ENCODE assay signal across 22 cellular contexts in genomic region chr5:114308017-114308416, GRCh38. TPM values are rescaled to one million over a fixed set of nuclear protein-coding genes. Genes with fewer than 3 reads are reported as not detected.
"Had no signal": no experiment of that assay in that cellular context is flagged by ENCODE, and none has a peak within 500 bp of the region (broad histone marks: within the 10 kb centered on the region; RNA-seq: fewer than 3 reads in every experiment).

No MANE protein-coding gene starts in this region.

- H3K36me3 Mint-ChIP-seq: activated naive CD8-positive, alpha-beta T cell treated with anti-CD3 and anti-CD28 coated beads, Interleukin-2, amount 10 ng/mL, durations not matched to agents 7 days and 5 days; natural killer cell treated with Interleukin-12 subunit alpha and Interleukin-12 subunit beta and Interleukin-15 and Interleukin-18, amount 100 ng/mL, for 72 hours had no signal

- H3K27me3 ChIP-seq: breast epithelium, heart left ventricle, pancreas, thyroid gland had no signal

- H3K4me1 ChIP-seq: breast epithelium, pancreas, psoas muscle, thyroid gland had no signal

- DNase-seq: activated CD4-positive, alpha-beta T cell treated with anti-CD3 and anti-CD28 coated beads for 4 hours; activated CD4-positive, alpha-beta T cell treated with anti-CD3 and anti-CD28 coated beads, Interleukin-2, amount 50 U/mL, for 48 hours; activated CD4-positive, CD25-positive, alpha-beta regulatory T cell; activated effector memory CD4-positive, alpha-beta T cell treated with Interleukin-2 at 50 U/mL for 16 hours; activated naive CD4-positive, alpha-beta T cell treated with anti-CD3 and anti-CD28 coated beads for 36 hours; activated naive CD8-positive, alpha-beta T cell treated with anti-CD3 and anti-CD28 coated beads, Interleukin-2, amount 10 ng/mL, durations not matched to agents 7 days and 5 days; activated T-cell treated with anti-CD3 and anti-CD28 coated beads, Interleukin-2, amount 50 U/mL, for 72 hours; amniotic stem cell; heart left ventricle; pancreas; psoas muscle; right cardiac atrium; stimulated activated CD4-positive, alpha-beta T cell treated with anti-CD3 and anti-CD28 coated beads, Interleukin-4, amount 100 ng/mL, for 4 hours; stimulated activated naive CD8-positive, alpha-beta T cell treated with anti-CD3 and anti-CD28 coated beads, Interleukin-15, Interleukin-2, amounts not matched to agents 100 U/mL and 50 U/mL, for 24 hours; substantia nigra; T1000; thyroid gland had no signal

- H3K4me3 Mint-ChIP-seq: activated naive CD4-positive, alpha-beta T cell treated with anti-CD3 and anti-CD28 coated beads for 36 hours; activated naive CD8-positive, alpha-beta T cell treated with anti-CD3 and anti-CD28 coated beads, Interleukin-2, amount 10 ng/mL, durations not matched to agents 7 days and 5 days; activated T-cell treated with anti-CD3 and anti-CD28 coated beads, Interleukin-2, amount 50 U/mL, for 72 hours; central memory CD8-positive, alpha-beta T cell; natural killer cell treated with Interleukin-12 subunit alpha and Interleukin-12 subunit beta and Interleukin-15 and Interleukin-18, amount 100 ng/mL, for 72 hours; T-helper 1 cell treated with Interleukin-12 subunit alpha and Interleukin-12 subunit beta and Interleukin-4 antibody, amounts not matched to agents 30 μg/mL and 1 μg/mL, for 36 hours had no signal

- H3K27ac ChIP-seq: breast epithelium, epithelial cell of prostate, heart left ventricle, pancreas, psoas muscle, thyroid gland had no signal

- H3K9me3 ChIP-seq: breast epithelium, heart left ventricle, pancreas, psoas muscle, thyroid gland had no signal

- H3K4me3 ChIP-seq: breast epithelium, heart left ventricle, pancreas, psoas muscle, thyroid gland had no signal

- H3K27me3 Mint-ChIP-seq: activated naive CD8-positive, alpha-beta T cell treated with anti-CD3 and anti-CD28 coated beads, Interleukin-2, amount 10 ng/mL, durations not matched to agents 7 days and 5 days; central memory CD8-positive, alpha-beta T cell; natural killer cell treated with Interleukin-12 subunit alpha and Interleukin-12 subunit beta and Interleukin-15 and Interleukin-18, amount 100 ng/mL, for 72 hours had no signal

- H3K36me3 ChIP-seq: breast epithelium, heart left ventricle, pancreas, thyroid gland had no signal

- H3K27ac Mint-ChIP-seq: activated naive CD4-positive, alpha-beta T cell treated with anti-CD3 and anti-CD28 coated beads for 36 hours; activated naive CD8-positive, alpha-beta T cell treated with anti-CD3 and anti-CD28 coated beads, Interleukin-2, amount 10 ng/mL, durations not matched to agents 7 days and 5 days; activated T-cell treated with anti-CD3 and anti-CD28 coated beads, Interleukin-2, amount 50 U/mL, for 72 hours; natural killer cell treated with Interleukin-12 subunit alpha and Interleukin-12 subunit beta and Interleukin-15 and Interleukin-18, amount 100 ng/mL, for 72 hours; T-helper 1 cell treated with Interleukin-12 subunit alpha and Interleukin-12 subunit beta and Interleukin-4 antibody, amounts not matched to agents 30 μg/mL and 1 μg/mL, for 36 hours had no signal

- H3K9me3 Mint-ChIP-seq: activated naive CD4-positive, alpha-beta T cell treated with anti-CD3 and anti-CD28 coated beads for 36 hours; activated naive CD8-positive, alpha-beta T cell treated with anti-CD3 and anti-CD28 coated beads, Interleukin-2, amount 10 ng/mL, durations not matched to agents 7 days and 5 days; activated T-cell treated with anti-CD3 and anti-CD28 coated beads, Interleukin-2, amount 50 U/mL, for 72 hours; central memory CD8-positive, alpha-beta T cell; natural killer cell treated with Interleukin-12 subunit alpha and Interleukin-12 subunit beta and Interleukin-15 and Interleukin-18, amount 100 ng/mL, for 72 hours; T-helper 1 cell treated with Interleukin-12 subunit alpha and Interleukin-12 subunit beta and Interleukin-4 antibody, amounts not matched to agents 30 μg/mL and 1 μg/mL, for 36 hours had no signal

- ATAC-seq: activated T-cell treated with anti-CD3 and anti-CD28 coated beads, Interleukin-2, amount 50 U/mL, for 72 hours; heart left ventricle; natural killer cell treated with Interleukin-12 subunit alpha and Interleukin-12 subunit beta and Interleukin-15 and Interleukin-18, amount 100 ng/mL, for 72 hours; pancreas; psoas muscle; right cardiac atrium; stimulated activated naive CD8-positive, alpha-beta T cell treated with anti-CD3 and anti-CD28 coated beads, Interleukin-15, Interleukin-2, amounts not matched to agents 100 U/mL and 50 U/mL, for 24 hours had no signal

- H3K4me1 Mint-ChIP-seq: activated naive CD8-positive, alpha-beta T cell treated with anti-CD3 and anti-CD28 coated beads, Interleukin-2, amount 10 ng/mL, durations not matched to agents 7 days and 5 days; central memory CD8-positive, alpha-beta T cell had no signal

RNA-seq across cellular contexts. Expression of gene KCNN2, which starts 53.9 kb away (rescaled TPM):
- total RNA-seq: activated naive CD4-positive, alpha-beta T cell treated with anti-CD3 and anti-CD28 coated beads for 36 hours; activated naive CD8-positive, alpha-beta T cell treated with anti-CD3 and anti-CD28 coated beads, Interleukin-2, amount 10 ng/mL, durations not matched to agents 7 days and 5 days; activated T-cell treated with anti-CD3 and anti-CD28 coated beads, Interleukin-2, amount 50 U/mL, for 72 hours; natural killer cell treated with Interleukin-12 subunit alpha and Interleukin-12 subunit beta and Interleukin-15 and Interleukin-18, amount 100 ng/mL, for 72 hours had no signal
